1 cellular context compared by ENCODE assay signal in genomic region chr1:1609822-1610485, GRCh38.
TF ChIP-seq lines count a peak whose summit lies in the region.

No MANE protein-coding gene starts in this region.

TF ChIP-seq in K562, 482 proteins besides CTCF, POLR2A, EP300 and RAD21 (continued from another document and continues in another):
- TF ChIP-seq ZNF280B (CRISPR knock-in tag; IDR thresholded peaks at IDR 0.05) (no peak; the same call in 1 of the 2 replicates), ATF1 (CRISPR knock-in tag; IDR thresholded peaks at IDR 0.05) (no peak), ATF1 (tag; IDR thresholded peaks at IDR 0.05) (peak; percentile 45), ZBTB17 (CRISPR knock-in tag; IDR thresholded peaks at IDR 0.05) (peak; percentile 81; the same call in 1 of the 2 replicates), SRF (CRISPR knock-in tag; IDR thresholded peaks at IDR 0.05) (peak in 1 of 2 experiments; percentile 69; a peak in 1 of 4 replicates), DMBX1 (CRISPR knock-in tag; IDR thresholded peaks at IDR 0.05; ENCODE audit: borderline replicate concordance) (peak; percentile 98), ZNF696 (CRISPR knock-in tag; conservative IDR thresholded peaks at IDR 0.05) (no peak), MNT (conservative IDR thresholded peaks at IDR 0.05) (0 out of 4 replicates have a peak, but pooled peaks of 1 of the 2 experiments have one; percentile 30), NFATC3 (IDR thresholded peaks at IDR 0.05) (no peak), TFAM (CRISPR knock-in tag; conservative IDR thresholded peaks at IDR 0.05) (no peak), NR3C1 (CRISPR knock-in tag; IDR thresholded peaks at IDR 0.05) (no peak), ZNF699 (CRISPR knock-in tag; IDR thresholded peaks at IDR 0.05; ENCODE audit: insufficient replicate concordance) (no peak), BCLAF1 (IDR thresholded peaks at IDR 0.05; ENCODE audit: borderline replicate concordance in 1 of 2, control insufficient read depth in 1 of 2, low read depth in 2 of 2, low read length in 1 of 2) (no peak), NR2C1 (IDR thresholded peaks at IDR 0.05) (no peak), NR2C1 (tag; IDR thresholded peaks at IDR 0.05) (peak; percentile 91), ZNF324 (CRISPR knock-in tag; IDR thresholded peaks at IDR 0.05) (peak; percentile 71), FOXA3 (CRISPR knock-in tag; conservative IDR thresholded peaks at IDR 0.05 in 1 of 2, IDR thresholded peaks at IDR 0.05 in 1 of 2) (0 out of 4 replicates have a peak, but pooled peaks of 1 of the 2 experiments have one; percentile 5), POLR2H (tag; IDR thresholded peaks at IDR 0.05; ENCODE audit: low read depth) (no peak), TFAP4 (CRISPR knock-in tag; IDR thresholded peaks at IDR 0.05; ENCODE audit: borderline replicate concordance) (no peak), ZNF695 (CRISPR knock-in tag; IDR thresholded peaks at IDR 0.05) (0 out of 2 replicates have a peak, but pooled peaks have one; percentile 63), NR0B1 (IDR thresholded peaks at IDR 0.05; ENCODE audit: partially characterized antibody) (no peak), BRF2 (IDR thresholded peaks at IDR 0.05; ENCODE audit: borderline replicate concordance, insufficient read depth, insufficient read length) (no peak), E2F4 (CRISPR knock-in tag; IDR thresholded peaks at IDR 0.05; ENCODE audit: low read depth) (no peak), RUNX1 (IDR thresholded peaks at IDR 0.05; ENCODE audit: low read depth) (no peak), HNRNPL (IDR thresholded peaks at IDR 0.05; ENCODE audit: low read depth, low read length) (no peak), ELF2 (CRISPR knock-in tag; IDR thresholded peaks at IDR 0.05) (no peak), ESRRB (CRISPR knock-in tag; IDR thresholded peaks at IDR 0.05; ENCODE audit: borderline replicate concordance) (no peak), HMGN3 (IDR thresholded peaks at IDR 0.05; ENCODE audit: borderline replicate concordance, extremely low read depth, insufficient read length, low read depth, low read length) (no peak), HDAC6 (IDR thresholded peaks at IDR 0.05; ENCODE audit: low read depth, low read length) (no peak), NFYB (IDR thresholded peaks at IDR 0.05; ENCODE audit: extremely low read depth, insufficient read length) (no peak), E2F1 (CRISPR knock-in tag; IDR thresholded peaks at IDR 0.05) (no peak), CXXC5 (CRISPR knock-in tag; IDR thresholded peaks at IDR 0.05) (peak; percentile 90), HDAC3 (IDR thresholded peaks at IDR 0.05; ENCODE audit: borderline replicate concordance, partially characterized antibody) (no peak), FOXK2 (conservative IDR thresholded peaks at IDR 0.05 in 1 of 2, IDR thresholded peaks at IDR 0.05 in 1 of 2; ENCODE audit: low read depth in 2 of 2) (no peak), YBX1 (IDR thresholded peaks at IDR 0.05) (no peak), ARHGAP35 (IDR thresholded peaks at IDR 0.05; ENCODE audit: partially characterized antibody) (no peak), COPS2 (conservative IDR thresholded peaks at IDR 0.05) (no peak), TEAD2 (tag; IDR thresholded peaks at IDR 0.05) (peak; percentile 92), SNRNP70 (optimal IDR thresholded peaks at IDR 0.05; ENCODE audit: low read depth, low read length) (no peak), ZBTB12 (CRISPR knock-in tag; IDR thresholded peaks at IDR 0.05) (peak; percentile 67), ETS1 (conservative IDR thresholded peaks at IDR 0.05; ENCODE audit: control insufficient read depth, low read depth, low read length) (no peak), MCM3 (IDR thresholded peaks at IDR 0.05) (no peak), ZC3H8 (IDR thresholded peaks at IDR 0.05) (no peak), FOSL1 (tag; conservative IDR thresholded peaks at IDR 0.05) (no peak), ZNF124 (CRISPR knock-in tag; IDR thresholded peaks at IDR 0.05) (no peak), TGIF2 (CRISPR knock-in tag; IDR thresholded peaks at IDR 0.05) (no peak), THAP7 (CRISPR knock-in tag; IDR thresholded peaks at IDR 0.05) (no peak), ELF1 (tag; IDR thresholded peaks at IDR 0.05) (no peak), U2AF2 (optimal IDR thresholded peaks at IDR 0.05; ENCODE audit: low read depth, low read length) (no peak), ZNF395 (CRISPR knock-in tag; IDR thresholded peaks at IDR 0.05) (peak; percentile 98), MYNN (IDR thresholded peaks at IDR 0.05) (no peak), MYNN (CRISPR knock-in tag; IDR thresholded peaks at IDR 0.05) (no peak), HOXB6 (CRISPR knock-in tag; IDR thresholded peaks at IDR 0.05; ENCODE audit: borderline replicate concordance) (no peak), SLC30A9 (CRISPR knock-in tag; IDR thresholded peaks at IDR 0.05) (no peak), ZNF445 (CRISPR knock-in tag; IDR thresholded peaks at IDR 0.05; ENCODE audit: low read depth) (no peak), PCBP1 (IDR thresholded peaks at IDR 0.05; ENCODE audit: low read depth, low read length, poor library complexity, severe bottlenecking) (no peak)
